ENCODE assay signal across 8 cellular contexts in the genomic region with DNA sequence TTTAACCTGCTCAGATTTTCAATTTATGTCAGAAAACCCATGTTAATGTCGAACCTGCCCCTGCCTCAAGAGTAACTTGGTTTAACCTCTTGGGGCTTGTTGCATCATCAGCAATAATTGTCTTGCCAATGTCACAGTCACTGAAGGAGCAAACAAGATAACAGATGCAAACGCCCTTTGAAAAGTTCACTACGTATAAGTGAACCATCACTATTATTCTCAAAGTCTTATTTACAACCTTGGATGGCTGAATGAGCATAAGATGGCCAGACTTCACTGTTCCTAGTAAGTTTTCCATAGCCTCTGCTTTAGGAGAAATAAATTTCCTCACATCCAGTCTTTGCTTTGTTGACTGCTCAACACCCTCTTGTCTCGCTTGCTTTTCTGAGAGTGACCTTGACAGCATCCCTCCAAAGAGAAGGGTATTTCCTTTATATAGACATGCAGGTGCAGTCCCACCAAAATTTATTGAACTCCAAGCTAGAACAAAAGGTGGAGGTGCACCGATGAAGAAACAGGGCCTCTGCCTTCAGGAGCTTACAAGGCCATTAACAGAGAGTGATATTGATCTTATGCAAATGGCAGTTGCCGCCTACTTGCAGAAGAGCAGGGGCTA. TPM values are rescaled to one million over a fixed set of nuclear protein-coding genes. Genes with fewer than 3 reads are reported as not detected.
DNase-seq lines count a peak whose midpoint lies in the region; ATAC-seq and TF ChIP-seq lines count a peak whose summit lies in the region.

No MANE protein-coding gene starts in this region.

- peaks cover 34 to 37% (median 37%) of the 10 kb centered on the region in 3 donors for H3K4me1 Mint-ChIP-seq in T-cell

- CTCF ChIA-PET in T-cell (lab: Charles Lee) = interaction anchor here (0.5 to 3.0 kb wide), 54 partner anchors 15 to 1439 kb away, joined by 3 to 22 read pairs (median 4); partner anchors contain the start of genes PPM1J (in 2 of the 2), AP4B1 (in 1 of the 2), MAGI3 (in 1 of the 2) and MOV10 (in 1 of the 2)

- in situ Hi-C loops in GM13977 (cut with MboI; ENCODE audit: low pct_unique_long_range_greater_than_20kb, low sequenced_read_pairs, unreplicated experiment) = no loop called here

- H3K4me1 ChIP-seq in skeletal muscle satellite cell (ENCODE audit: control insufficient read depth, insufficient read depth, low read length) = peaks cover 9% of the 10 kb centered on the region

- peak overlapping the region; percentile 86 for H3K4me2 ChIP-seq in skeletal muscle satellite cell (ENCODE audit: low read length)

- H3K27me3 ChIP-seq in skeletal muscle satellite cell (ENCODE audit: control insufficient read depth, insufficient read depth, low read length) = no peaks in the 10 kb centered on the region

- H3K36me3 ChIP-seq in skeletal muscle satellite cell (ENCODE audit: insufficient read depth, low read length) = no peaks in the 10 kb centered on the region

- POLR2A ChIA-PET in T-cell (lab: Charles Lee) = interaction anchor here (0.6 to 1.3 kb wide), 3 partner anchors 25 to 356 kb away, joined by 3 read pairs; no protein-coding TSS in a partner anchor

- peak; percentile 85 for TF ChIP-seq CTCF in GM13977 (IDR thresholded peaks at IDR 0.05; ENCODE audit: extremely low read depth, insufficient read depth, missing control alignments)
- no peak for TF ChIP-seq CTCF in fibroblast of villous mesenchyme (IDR thresholded peaks at IDR 0.05; ENCODE audit: insufficient read depth, low read depth, low read length)

- H3K4me3 ChIP-seq in fibroblast of villous mesenchyme (ENCODE audit: low read depth, low read length) = peak overlapping the region; percentile 98
- peak overlapping the region; percentile 92 for H3K4me3 ChIP-seq in skeletal muscle satellite cell (ENCODE audit: low read length)

- peak; percentile 80 for DNase-seq in GM13977 (ENCODE audit: low spot score)
- DNase-seq in T-cell = no peak
- no peak for DNase-seq in fibroblast of villous mesenchyme (ENCODE audit: low read depth)
- DNase-seq in A172 (ENCODE audit: low spot score) = no peak
- DNase-seq in stimulated activated CD4-positive, alpha-beta T cell treated with anti-CD3 and anti-CD28 coated beads, Interleukin-4, amount 100 ng/mL, for 24 hours = no peak

- no peaks in the 10 kb centered on the region for H3K9me3 Mint-ChIP-seq in T-cell

- ATAC-seq in T-cell (replicated peaks in 1 of 4) (no peak), GM21717 (IDR thresholded peaks at IDR 0.05; ENCODE audit: unreplicated experiment) (no peak), GM18909 (IDR thresholded peaks at IDR 0.05; ENCODE audit: poor library complexity, unreplicated experiment) (no peak)

- H3K27me3 Mint-ChIP-seq in T-cell = no peaks in the 10 kb centered on the region

- no peaks in the 10 kb centered on the region for H3K9me3 ChIP-seq in skeletal muscle satellite cell (replicated peaks; ENCODE audit: low read length)

- H3K36me3 Mint-ChIP-seq in T-cell = no peaks in the 10 kb centered on the region

- H3K4me3 Mint-ChIP-seq in T-cell = peak overlapping the region; percentile 97 to 99 (median 97)

- peak overlapping the region; percentile 92 to 97 for H3K27ac Mint-ChIP-seq in T-cell

- H3K9ac ChIP-seq in skeletal muscle satellite cell (ENCODE audit: low read depth, low read length) = peak overlapping the region; percentile 88

RNA-seq across cellular contexts. Expression of gene LRIG2, which starts 0.7 kb away (rescaled TPM):
- total RNA-seq in T-cell (10 to 100 TPM; 19.5 to 25.4 (median 20.4) TPM), fibroblast of villous mesenchyme (18.1 and 20.9 TPM in 2 replicates)
- 7.9 and 17.2 TPM in 2 replicates for total RNA-seq in skeletal muscle satellite cell (2012; rRNA removed)
- total RNA-seq in A172 (2014; rRNA removed; shearing (Covaris generic)) = 5.1 and 6.3 TPM in 2 replicates
